1 cellular context compared by ENCODE assay signal in the genomic region with DNA sequence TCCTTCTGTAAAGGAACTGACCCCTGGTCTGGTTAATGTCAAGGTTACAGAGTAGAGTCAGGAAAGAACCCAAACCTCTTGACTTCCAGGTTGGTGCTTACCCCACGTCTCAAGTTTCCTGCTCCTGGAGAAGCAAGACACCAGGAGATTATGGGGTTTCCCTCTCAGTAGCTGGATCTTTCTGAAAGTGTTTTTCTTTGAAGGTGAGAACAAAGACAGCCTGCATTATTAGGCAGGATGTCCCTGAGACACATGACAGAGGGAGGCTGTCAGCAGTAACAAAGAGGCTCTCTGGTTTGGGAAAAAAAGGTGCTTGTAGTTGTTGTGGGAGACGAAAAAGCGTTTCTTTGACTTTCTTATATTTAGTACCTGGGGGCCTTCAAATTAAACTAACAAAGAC.
TF ChIP-seq lines count a peak whose summit lies in the region.

No MANE protein-coding gene starts in this region.

TF ChIP-seq in endothelial cell of umbilical vein, 7 proteins besides CTCF, POLR2A, EP300 and RAD21:
- TF ChIP-seq POLR2AphosphoS5 (IDR thresholded peaks at IDR 0.05; ENCODE audit: insufficient read depth, low read depth, low read length) = no peak
- TF ChIP-seq, protein P1, sequence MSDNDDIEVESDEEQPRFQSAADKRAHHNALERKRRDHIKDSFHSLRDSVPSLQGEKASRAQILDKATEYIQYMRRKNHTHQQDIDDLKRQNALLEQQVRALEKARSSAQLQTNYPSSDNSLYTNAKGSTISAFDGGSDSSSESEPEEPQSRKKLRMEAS (IDR thresholded peaks at IDR 0.05; ENCODE audit: insufficient read depth, insufficient read length) = no peak
